In genomic region chr2:177586154-177586553, GRCh38 we compare ENCODE assay signal across 19 cellular contexts.
"Had no signal": no experiment of that assay in that cellular context is flagged by ENCODE, and none has a peak within 500 bp of the region (broad histone marks: within the 10 kb centered on the region; RNA-seq: fewer than 3 reads in every experiment).

No MANE protein-coding gene starts in this region.

- H3K27me3 ChIP-seq: esophagus squamous epithelium, neutrophil, spleen, testis, tibial artery had no signal

- H3K4me1 ChIP-seq: esophagus squamous epithelium, lower lobe of right lung, parathyroid adenoma, spleen, testis, tibial artery had no signal

- H3K9me3 ChIP-seq: esophagus squamous epithelium, lower lobe of right lung, neutrophil, spleen, testis, tibial artery had no signal

- ATAC-seq: effector memory CD8-positive, alpha-beta T cell; natural killer cell; sciatic nerve; stimulated activated memory B cell treated with anti-CD40 and anti-IgM and Interleukin-4, amounts not matched to agents 10 μg/mL and 1 μg/mL and 100 μg/mL, for 72 hours; stimulated activated naive CD8-positive, alpha-beta T cell treated with anti-CD3 and anti-CD28 coated beads, Interleukin-15, Interleukin-2, amounts not matched to agents 100 U/mL and 50 U/mL, for 24 hours had no signal

- H3K9ac ChIP-seq: parathyroid adenoma had no signal

- H3K27ac ChIP-seq: coronary artery, esophagus squamous epithelium, lower lobe of right lung, neutrophil, parathyroid adenoma, spleen, testis, tibial artery had no signal

- H2AFZ ChIP-seq: parathyroid adenoma had no signal

- DNase-seq: dermis blood vessel endothelial cell; effector memory CD8-positive, alpha-beta T cell; erythroblast; esophagus squamous epithelium; foreskin melanocyte; immature natural killer cell; islet precursor cell; lower lobe of right lung; natural killer cell; spleen; stimulated activated CD4-positive, alpha-beta T cell treated with anti-CD3 and anti-CD28 coated beads, Interleukin-4, amount 100 ng/mL, for 4 hours; stimulated activated naive CD8-positive, alpha-beta T cell treated with anti-CD3 and anti-CD28 coated beads, Interleukin-15, Interleukin-2, amounts not matched to agents 100 U/mL and 50 U/mL, for 24 hours; testis; tibial artery had no signal

- H3K36me3 ChIP-seq: esophagus squamous epithelium, lower lobe of right lung, neutrophil, spleen, tibial artery had no signal

- H3K4me3 ChIP-seq: coronary artery, lower lobe of right lung, spleen, testis, tibial artery had no signal

- H3K79me2 ChIP-seq: parathyroid adenoma had no signal
